Comparison of ENCODE assay signal across 1 cellular context in the genomic region with DNA sequence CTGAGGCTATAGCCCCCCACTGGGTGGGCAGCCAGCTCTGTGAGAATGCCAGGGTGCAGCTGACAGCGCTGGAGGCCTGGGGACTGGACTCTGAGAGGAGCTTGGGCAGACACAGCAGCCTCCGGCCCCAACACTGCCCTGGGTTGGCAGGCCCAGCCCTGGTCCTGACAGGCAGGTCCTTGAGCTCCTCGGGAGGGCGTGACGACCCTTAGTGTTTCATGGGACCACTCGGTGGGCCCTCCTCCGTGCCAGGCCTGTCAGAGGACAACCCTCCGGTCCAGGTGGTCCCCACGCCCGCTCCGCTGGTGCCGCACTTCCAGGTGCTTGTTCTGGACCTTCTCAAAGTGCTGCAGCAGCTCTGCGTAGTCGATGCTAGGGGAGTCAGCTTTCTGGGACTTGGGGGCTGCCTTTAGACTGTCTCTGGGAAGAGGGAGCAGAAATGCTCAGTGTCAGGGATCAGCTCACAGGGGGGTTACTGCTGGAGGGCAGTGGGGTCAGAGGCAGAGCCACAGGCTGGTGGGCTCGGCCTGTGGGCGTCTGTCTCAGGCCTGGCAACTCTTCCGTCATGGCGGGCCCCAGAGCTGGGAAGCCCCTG.
TF ChIP-seq lines count a peak whose summit lies in the region.

No MANE protein-coding gene starts in this region.

TF ChIP-seq in H1, 55 proteins besides CTCF, POLR2A, EP300 and RAD21:
- TF ChIP-seq CBX8 (IDR thresholded peaks at IDR 0.05; ENCODE audit: borderline replicate concordance, low read depth, low read length) = no peak
- no peak for TF ChIP-seq RXRA (IDR thresholded peaks at IDR 0.05; ENCODE audit: insufficient read depth, low read depth, low read length)
- no peak for TF ChIP-seq SIRT6 (IDR thresholded peaks at IDR 0.05; ENCODE audit: low read length)
- no peak for TF ChIP-seq SUZ12 (IDR thresholded peaks at IDR 0.05; ENCODE audit: low read length)
- TF ChIP-seq POLR2AphosphoS5 (IDR thresholded peaks at IDR 0.05; ENCODE audit: low read depth, low read length) = no peak
- TF ChIP-seq, protein P1, sequence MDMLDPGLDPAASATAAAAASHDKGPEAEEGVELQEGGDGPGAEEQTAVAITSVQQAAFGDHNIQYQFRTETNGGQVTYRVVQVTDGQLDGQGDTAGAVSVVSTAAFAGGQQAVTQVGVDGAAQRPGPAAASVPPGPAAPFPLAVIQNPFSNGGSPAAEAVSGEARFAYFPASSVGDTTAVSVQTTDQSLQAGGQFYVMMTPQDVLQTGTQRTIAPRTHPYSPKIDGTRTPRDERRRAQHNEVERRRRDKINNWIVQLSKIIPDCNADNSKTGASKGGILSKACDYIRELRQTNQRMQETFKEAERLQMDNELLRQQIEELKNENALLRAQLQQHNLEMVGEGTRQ (IDR thresholded peaks at IDR 0.05; ENCODE audit: low read length) = no peak
- TF ChIP-seq TCF12 (IDR thresholded peaks at IDR 0.05; ENCODE audit: low read depth, low read length) = no peak
- TF ChIP-seq CEBPB (IDR thresholded peaks at IDR 0.05; ENCODE audit: low read depth, low read length) = no peak
- TF ChIP-seq, protein P2, sequence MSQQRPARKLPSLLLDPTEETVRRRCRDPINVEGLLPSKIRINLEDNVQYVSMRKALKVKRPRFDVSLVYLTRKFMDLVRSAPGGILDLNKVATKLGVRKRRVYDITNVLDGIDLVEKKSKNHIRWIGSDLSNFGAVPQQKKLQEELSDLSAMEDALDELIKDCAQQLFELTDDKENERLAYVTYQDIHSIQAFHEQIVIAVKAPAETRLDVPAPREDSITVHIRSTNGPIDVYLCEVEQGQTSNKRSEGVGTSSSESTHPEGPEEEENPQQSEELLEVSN (IDR thresholded peaks at IDR 0.05) = no peak
- TF ChIP-seq SIN3A (conservative IDR thresholded peaks at IDR 0.05 in 1 of 2, IDR thresholded peaks at IDR 0.05 in 1 of 2; ENCODE audit: low read depth in 1 of 2, low read length in 2 of 2) = no peak
- TF ChIP-seq KDM1A (IDR thresholded peaks at IDR 0.05; ENCODE audit: borderline replicate concordance, low read length) = no peak
- no peak for TF ChIP-seq KDM4A (IDR thresholded peaks at IDR 0.05; ENCODE audit: low read depth, low read length, severe bottlenecking)
- no peak for TF ChIP-seq TAF1 (IDR thresholded peaks at IDR 0.05; ENCODE audit: low read depth, low read length)
- TF ChIP-seq YY1 (IDR thresholded peaks at IDR 0.05; ENCODE audit: low read depth, low read length) = no peak
- TF ChIP-seq CHD2 (IDR thresholded peaks at IDR 0.05; ENCODE audit: low read length) = no peak
- no peak for TF ChIP-seq SP2 (IDR thresholded peaks at IDR 0.05; ENCODE audit: low read length)
- no peak for TF ChIP-seq CTBP2 (IDR thresholded peaks at IDR 0.05; ENCODE audit: borderline replicate concordance, insufficient read depth, insufficient read length, low read length)
- TF ChIP-seq EZH2 (IDR thresholded peaks at IDR 0.05; ENCODE audit: low read depth, low read length, severe bottlenecking) = no peak
